13 cellular contexts compared by ENCODE assay signal in genomic region chr2:46798041-46798440, GRCh38.
"Had no signal": no experiment of that assay in that cellular context is flagged by ENCODE, and none has a peak within 500 bp of the region (broad histone marks: within the 10 kb centered on the region; RNA-seq: fewer than 3 reads in every experiment).

No MANE protein-coding gene starts in this region.

- H3K9me3 Mint-ChIP-seq: stimulated activated effector memory CD8-positive, alpha-beta T cell treated with anti-CD3 and anti-CD28 coated beads, Interleukin-12 subunit alpha, Interleukin-12 subunit beta, amount 100 ng/mL, for 72 hours had no signal

- H3K4me3 ChIP-seq: breast epithelium, heart right ventricle, ovary, tibial artery had no signal

- H3K27ac ChIP-seq: breast epithelium, foreskin keratinocyte, heart right ventricle, ovary had no signal

- H3K4me1 Mint-ChIP-seq: activated naive CD8-positive, alpha-beta T cell treated with anti-CD3 and anti-CD28 coated beads for 36 hours; stimulated activated effector memory CD8-positive, alpha-beta T cell treated with anti-CD3 and anti-CD28 coated beads, Interleukin-12 subunit alpha, Interleukin-12 subunit beta, amount 100 ng/mL, for 72 hours had no signal

- H3K4me3 Mint-ChIP-seq: activated naive CD8-positive, alpha-beta T cell treated with anti-CD3 and anti-CD28 coated beads for 36 hours; activated T-cell treated with anti-CD3 and anti-CD28 coated beads, Interleukin-2, amount 50 U/mL, for 4 hours; stimulated activated effector memory CD8-positive, alpha-beta T cell treated with anti-CD3 and anti-CD28 coated beads, Interleukin-12 subunit alpha, Interleukin-12 subunit beta, amount 100 ng/mL, for 72 hours had no signal

- H3K36me3 ChIP-seq: breast epithelium, heart right ventricle, ovary, tibial artery had no signal

- DNase-seq: activated CD4-positive, alpha-beta T cell treated with anti-CD3 and anti-CD28 coated beads, Interleukin-2, amount 50 U/mL, for 4 hours; activated effector memory CD4-positive, alpha-beta T cell treated with anti-CD3 and anti-CD28 coated beads, Interleukin-2, amount 50 U/mL, for 16 hours; activated naive CD8-positive, alpha-beta T cell treated with anti-CD3 and anti-CD28 coated beads for 36 hours; activated T-cell treated with anti-CD3 and anti-CD28 coated beads, Interleukin-2, amount 50 U/mL, for 4 hours; aorta; foreskin keratinocyte; heart right ventricle; left ventricle myocardium superior; ovary; small intestine had no signal

- H3K36me3 Mint-ChIP-seq: activated naive CD8-positive, alpha-beta T cell treated with anti-CD3 and anti-CD28 coated beads for 36 hours; stimulated activated effector memory CD8-positive, alpha-beta T cell treated with anti-CD3 and anti-CD28 coated beads, Interleukin-12 subunit alpha, Interleukin-12 subunit beta, amount 100 ng/mL, for 72 hours had no signal

- H3K27me3 ChIP-seq: breast epithelium, foreskin keratinocyte, heart right ventricle, ovary, tibial artery had no signal

- H3K4me1 ChIP-seq: foreskin keratinocyte had no signal

- H3K9me3 ChIP-seq: breast epithelium, ovary, tibial artery had no signal

- H3K27me3 Mint-ChIP-seq: activated naive CD8-positive, alpha-beta T cell treated with anti-CD3 and anti-CD28 coated beads for 36 hours had no signal

- H3K27ac Mint-ChIP-seq: activated naive CD8-positive, alpha-beta T cell treated with anti-CD3 and anti-CD28 coated beads for 36 hours; stimulated activated effector memory CD8-positive, alpha-beta T cell treated with anti-CD3 and anti-CD28 coated beads, Interleukin-12 subunit alpha, Interleukin-12 subunit beta, amount 100 ng/mL, for 72 hours had no signal
